2 cellular contexts compared by ENCODE assay signal in genomic region chr21:32507342-32507919, GRCh38.
TF ChIP-seq lines count a peak whose summit lies in the region.

No MANE protein-coding gene starts in this region.

TF ChIP-seq in HEK293, 187 proteins besides CTCF, POLR2A, EP300 and RAD21:
- TF ChIP-seq, protein P1, sequence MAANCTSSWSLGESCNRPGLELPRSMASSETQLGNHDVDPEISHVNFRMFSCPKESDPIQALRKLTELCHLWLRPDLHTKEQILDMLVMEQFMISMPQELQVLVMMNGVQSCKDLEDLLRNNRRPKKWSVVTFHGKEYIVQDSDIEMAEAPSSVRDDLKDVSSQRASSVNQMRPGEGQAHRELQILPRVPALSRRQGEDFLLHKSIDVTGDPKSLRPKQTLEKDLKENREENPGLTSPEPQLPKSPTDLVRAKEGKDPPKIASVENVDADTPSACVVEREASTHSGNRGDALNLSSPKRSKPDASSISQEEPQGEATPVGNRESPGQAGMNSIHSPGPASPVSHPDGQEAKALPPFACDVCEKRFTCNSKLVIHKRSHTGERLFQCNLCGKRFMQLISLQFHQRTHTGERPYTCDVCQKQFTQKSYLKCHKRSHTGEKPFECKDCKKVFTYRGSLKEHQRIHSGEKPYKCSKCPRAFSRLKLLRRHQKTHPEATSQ (tag by site-specific recombination; IDR thresholded peaks at IDR 0.05): 0 out of 2 replicates have a peak, but pooled peaks have one; percentile 39
- no peak for TF ChIP-seq TRIM28 (IDR thresholded peaks at IDR 0.05; ENCODE audit: borderline replicate concordance, low read length)
- TF ChIP-seq ZBTB26 (tag by site-specific recombination; optimal IDR thresholded peaks at IDR 0.05): peak; percentile 18
- TF ChIP-seq, protein P2, sequence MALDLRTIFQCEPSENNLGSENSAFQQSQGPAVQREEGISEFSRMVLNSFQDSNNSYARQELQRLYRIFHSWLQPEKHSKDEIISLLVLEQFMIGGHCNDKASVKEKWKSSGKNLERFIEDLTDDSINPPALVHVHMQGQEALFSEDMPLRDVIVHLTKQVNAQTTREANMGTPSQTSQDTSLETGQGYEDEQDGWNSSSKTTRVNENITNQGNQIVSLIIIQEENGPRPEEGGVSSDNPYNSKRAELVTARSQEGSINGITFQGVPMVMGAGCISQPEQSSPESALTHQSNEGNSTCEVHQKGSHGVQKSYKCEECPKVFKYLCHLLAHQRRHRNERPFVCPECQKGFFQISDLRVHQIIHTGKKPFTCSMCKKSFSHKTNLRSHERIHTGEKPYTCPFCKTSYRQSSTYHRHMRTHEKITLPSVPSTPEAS (tag by site-specific recombination; IDR thresholded peaks at IDR 0.05): peak; percentile 95
- no peak for TF ChIP-seq ZNF274 (IDR thresholded peaks at IDR 0.05; ENCODE audit: low read length)
- no peak for TF ChIP-seq ZNF274 (tag by site-specific recombination; IDR thresholded peaks at IDR 0.05; ENCODE audit: borderline replicate concordance)
- TF ChIP-seq ZNF202 (tag by site-specific recombination; IDR thresholded peaks at IDR 0.05; ENCODE audit: borderline replicate concordance): no peak
- no peak for TF ChIP-seq ZNF670 (tag by site-specific recombination; IDR thresholded peaks at IDR 0.05; ENCODE audit: low read depth)
- 0 out of 2 replicates have a peak, but pooled peaks have one; percentile 15 for TF ChIP-seq ZNF488 (tag by site-specific recombination; IDR thresholded peaks at IDR 0.05)
- TF ChIP-seq, protein P3, sequence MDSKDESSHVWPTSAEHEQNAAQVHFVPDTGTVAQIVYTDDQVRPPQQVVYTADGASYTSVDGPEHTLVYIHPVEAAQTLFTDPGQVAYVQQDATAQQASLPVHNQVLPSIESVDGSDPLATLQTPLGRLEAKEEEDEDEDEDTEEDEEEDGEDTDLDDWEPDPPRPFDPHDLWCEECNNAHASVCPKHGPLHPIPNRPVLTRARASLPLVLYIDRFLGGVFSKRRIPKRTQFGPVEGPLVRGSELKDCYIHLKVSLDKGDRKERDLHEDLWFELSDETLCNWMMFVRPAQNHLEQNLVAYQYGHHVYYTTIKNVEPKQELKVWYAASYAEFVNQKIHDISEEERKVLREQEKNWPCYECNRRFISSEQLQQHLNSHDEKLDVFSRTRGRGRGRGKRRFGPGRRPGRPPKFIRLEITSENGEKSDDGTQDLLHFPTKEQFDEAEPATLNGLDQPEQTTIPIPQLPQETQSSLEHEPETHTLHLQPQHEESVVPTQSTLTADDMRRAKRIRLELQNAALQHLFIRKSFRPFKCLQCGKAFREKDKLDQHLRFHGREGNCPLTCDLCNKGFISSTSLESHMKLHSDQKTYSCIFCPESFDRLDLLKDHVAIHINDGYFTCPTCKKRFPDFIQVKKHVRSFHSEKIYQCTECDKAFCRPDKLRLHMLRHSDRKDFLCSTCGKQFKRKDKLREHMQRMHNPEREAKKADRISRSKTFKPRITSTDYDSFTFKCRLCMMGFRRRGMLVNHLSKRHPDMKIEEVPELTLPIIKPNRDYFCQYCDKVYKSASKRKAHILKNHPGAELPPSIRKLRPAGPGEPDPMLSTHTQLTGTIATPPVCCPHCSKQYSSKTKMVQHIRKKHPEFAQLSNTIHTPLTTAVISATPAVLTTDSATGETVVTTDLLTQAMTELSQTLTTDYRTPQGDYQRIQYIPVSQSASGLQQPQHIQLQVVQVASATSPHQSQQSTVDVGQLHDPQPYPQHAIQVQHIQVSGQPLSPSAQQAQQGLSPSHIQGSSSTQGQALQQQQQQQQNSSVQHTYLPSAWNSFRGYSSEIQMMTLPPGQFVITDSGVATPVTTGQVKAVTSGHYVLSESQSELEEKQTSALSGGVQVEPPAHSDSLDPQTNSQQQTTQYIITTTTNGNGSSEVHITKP (tag by site-specific recombination; IDR thresholded peaks at IDR 0.05): no peak
- TF ChIP-seq GLI2 (tag by site-specific recombination; IDR thresholded peaks at IDR 0.05; ENCODE audit: borderline replicate concordance, low read depth): no peak
- 0 out of 2 replicates have a peak, but pooled peaks have one; percentile 14 for TF ChIP-seq ZSCAN23 (tag by site-specific recombination; IDR thresholded peaks at IDR 0.05)
- no peak for TF ChIP-seq ZSCAN18 (tag by site-specific recombination; IDR thresholded peaks at IDR 0.05)
- peak; percentile 71 for TF ChIP-seq ZNF48 (tag by site-specific recombination; IDR thresholded peaks at IDR 0.05)
- no peak for TF ChIP-seq ZNF792 (tag by site-specific recombination; IDR thresholded peaks at IDR 0.05)
- TF ChIP-seq ZBTB1 (tag by site-specific recombination; IDR thresholded peaks at IDR 0.05): no peak

TF ChIP-seq in H1, 55 proteins besides CTCF, POLR2A, EP300 and RAD21:
- TF ChIP-seq, protein P4, sequence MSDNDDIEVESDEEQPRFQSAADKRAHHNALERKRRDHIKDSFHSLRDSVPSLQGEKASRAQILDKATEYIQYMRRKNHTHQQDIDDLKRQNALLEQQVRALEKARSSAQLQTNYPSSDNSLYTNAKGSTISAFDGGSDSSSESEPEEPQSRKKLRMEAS (IDR thresholded peaks at IDR 0.05): no peak
- TF ChIP-seq CBX5 (IDR thresholded peaks at IDR 0.05; ENCODE audit: low read depth, low read length) (no peak), NRF1 (IDR thresholded peaks at IDR 0.05; ENCODE audit: low read depth, low read length) (no peak), TEAD4 (IDR thresholded peaks at IDR 0.05; ENCODE audit: low read depth, low read length) (no peak), ZNF274 (IDR thresholded peaks at IDR 0.05; ENCODE audit: borderline replicate concordance, extremely low read depth, low read length) (no peak), TAF1 (IDR thresholded peaks at IDR 0.05; ENCODE audit: low read depth, low read length) (no peak), EZH2 (IDR thresholded peaks at IDR 0.05; ENCODE audit: low read depth, low read length, severe bottlenecking) (no peak)
- TF ChIP-seq, protein P5, sequence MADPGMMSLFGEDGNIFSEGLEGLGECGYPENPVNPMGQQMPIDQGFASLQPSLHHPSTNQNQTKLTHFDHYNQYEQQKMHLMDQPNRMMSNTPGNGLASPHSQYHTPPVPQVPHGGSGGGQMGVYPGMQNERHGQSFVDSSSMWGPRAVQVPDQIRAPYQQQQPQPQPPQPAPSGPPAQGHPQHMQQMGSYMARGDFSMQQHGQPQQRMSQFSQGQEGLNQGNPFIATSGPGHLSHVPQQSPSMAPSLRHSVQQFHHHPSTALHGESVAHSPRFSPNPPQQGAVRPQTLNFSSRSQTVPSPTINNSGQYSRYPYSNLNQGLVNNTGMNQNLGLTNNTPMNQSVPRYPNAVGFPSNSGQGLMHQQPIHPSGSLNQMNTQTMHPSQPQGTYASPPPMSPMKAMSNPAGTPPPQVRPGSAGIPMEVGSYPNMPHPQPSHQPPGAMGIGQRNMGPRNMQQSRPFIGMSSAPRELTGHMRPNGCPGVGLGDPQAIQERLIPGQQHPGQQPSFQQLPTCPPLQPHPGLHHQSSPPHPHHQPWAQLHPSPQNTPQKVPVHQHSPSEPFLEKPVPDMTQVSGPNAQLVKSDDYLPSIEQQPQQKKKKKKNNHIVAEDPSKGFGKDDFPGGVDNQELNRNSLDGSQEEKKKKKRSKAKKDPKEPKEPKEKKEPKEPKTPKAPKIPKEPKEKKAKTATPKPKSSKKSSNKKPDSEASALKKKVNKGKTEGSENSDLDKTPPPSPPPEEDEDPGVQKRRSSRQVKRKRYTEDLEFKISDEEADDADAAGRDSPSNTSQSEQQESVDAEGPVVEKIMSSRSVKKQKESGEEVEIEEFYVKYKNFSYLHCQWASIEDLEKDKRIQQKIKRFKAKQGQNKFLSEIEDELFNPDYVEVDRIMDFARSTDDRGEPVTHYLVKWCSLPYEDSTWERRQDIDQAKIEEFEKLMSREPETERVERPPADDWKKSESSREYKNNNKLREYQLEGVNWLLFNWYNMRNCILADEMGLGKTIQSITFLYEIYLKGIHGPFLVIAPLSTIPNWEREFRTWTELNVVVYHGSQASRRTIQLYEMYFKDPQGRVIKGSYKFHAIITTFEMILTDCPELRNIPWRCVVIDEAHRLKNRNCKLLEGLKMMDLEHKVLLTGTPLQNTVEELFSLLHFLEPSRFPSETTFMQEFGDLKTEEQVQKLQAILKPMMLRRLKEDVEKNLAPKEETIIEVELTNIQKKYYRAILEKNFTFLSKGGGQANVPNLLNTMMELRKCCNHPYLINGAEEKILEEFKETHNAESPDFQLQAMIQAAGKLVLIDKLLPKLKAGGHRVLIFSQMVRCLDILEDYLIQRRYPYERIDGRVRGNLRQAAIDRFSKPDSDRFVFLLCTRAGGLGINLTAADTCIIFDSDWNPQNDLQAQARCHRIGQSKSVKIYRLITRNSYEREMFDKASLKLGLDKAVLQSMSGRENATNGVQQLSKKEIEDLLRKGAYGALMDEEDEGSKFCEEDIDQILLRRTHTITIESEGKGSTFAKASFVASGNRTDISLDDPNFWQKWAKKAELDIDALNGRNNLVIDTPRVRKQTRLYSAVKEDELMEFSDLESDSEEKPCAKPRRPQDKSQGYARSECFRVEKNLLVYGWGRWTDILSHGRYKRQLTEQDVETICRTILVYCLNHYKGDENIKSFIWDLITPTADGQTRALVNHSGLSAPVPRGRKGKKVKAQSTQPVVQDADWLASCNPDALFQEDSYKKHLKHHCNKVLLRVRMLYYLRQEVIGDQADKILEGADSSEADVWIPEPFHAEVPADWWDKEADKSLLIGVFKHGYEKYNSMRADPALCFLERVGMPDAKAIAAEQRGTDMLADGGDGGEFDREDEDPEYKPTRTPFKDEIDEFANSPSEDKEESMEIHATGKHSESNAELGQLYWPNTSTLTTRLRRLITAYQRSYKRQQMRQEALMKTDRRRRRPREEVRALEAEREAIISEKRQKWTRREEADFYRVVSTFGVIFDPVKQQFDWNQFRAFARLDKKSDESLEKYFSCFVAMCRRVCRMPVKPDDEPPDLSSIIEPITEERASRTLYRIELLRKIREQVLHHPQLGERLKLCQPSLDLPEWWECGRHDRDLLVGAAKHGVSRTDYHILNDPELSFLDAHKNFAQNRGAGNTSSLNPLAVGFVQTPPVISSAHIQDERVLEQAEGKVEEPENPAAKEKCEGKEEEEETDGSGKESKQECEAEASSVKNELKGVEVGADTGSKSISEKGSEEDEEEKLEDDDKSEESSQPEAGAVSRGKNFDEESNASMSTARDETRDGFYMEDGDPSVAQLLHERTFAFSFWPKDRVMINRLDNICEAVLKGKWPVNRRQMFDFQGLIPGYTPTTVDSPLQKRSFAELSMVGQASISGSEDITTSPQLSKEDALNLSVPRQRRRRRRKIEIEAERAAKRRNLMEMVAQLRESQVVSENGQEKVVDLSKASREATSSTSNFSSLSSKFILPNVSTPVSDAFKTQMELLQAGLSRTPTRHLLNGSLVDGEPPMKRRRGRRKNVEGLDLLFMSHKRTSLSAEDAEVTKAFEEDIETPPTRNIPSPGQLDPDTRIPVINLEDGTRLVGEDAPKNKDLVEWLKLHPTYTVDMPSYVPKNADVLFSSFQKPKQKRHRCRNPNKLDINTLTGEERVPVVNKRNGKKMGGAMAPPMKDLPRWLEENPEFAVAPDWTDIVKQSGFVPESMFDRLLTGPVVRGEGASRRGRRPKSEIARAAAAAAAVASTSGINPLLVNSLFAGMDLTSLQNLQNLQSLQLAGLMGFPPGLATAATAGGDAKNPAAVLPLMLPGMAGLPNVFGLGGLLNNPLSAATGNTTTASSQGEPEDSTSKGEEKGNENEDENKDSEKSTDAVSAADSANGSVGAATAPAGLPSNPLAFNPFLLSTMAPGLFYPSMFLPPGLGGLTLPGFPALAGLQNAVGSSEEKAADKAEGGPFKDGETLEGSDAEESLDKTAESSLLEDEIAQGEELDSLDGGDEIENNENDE (IDR thresholded peaks at IDR 0.05; ENCODE audit: insufficient replicate concordance, low read length): no peak
